11 cellular contexts compared by ENCODE assay signal in the genomic region with DNA sequence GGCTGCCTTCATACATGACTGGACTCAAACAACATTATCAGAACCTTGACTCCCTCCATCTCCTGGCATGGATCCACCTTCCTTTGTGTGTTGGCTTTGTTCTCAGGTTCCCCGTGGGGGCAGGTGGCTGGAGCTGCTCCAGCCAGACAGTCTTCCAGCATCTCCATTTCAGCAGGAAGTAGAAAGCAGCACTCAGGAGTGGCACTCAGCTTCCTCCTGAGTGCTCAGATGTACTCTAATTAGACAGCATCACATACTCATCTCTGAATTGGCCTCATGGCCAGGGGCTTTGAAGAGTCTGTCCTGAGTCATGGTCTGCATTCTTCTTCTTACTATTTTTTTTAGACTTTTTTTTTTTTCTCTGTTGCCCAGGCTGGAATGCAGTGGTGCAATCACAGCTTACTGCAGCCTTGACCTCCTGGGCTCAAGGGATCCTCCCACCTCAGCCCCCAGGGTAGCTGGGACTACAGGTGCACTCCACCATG. TPM values are rescaled to one million over a fixed set of nuclear protein-coding genes. Genes with fewer than 3 reads are reported as not detected.
DNase-seq lines count a peak whose midpoint lies in the region; ATAC-seq, FAIRE-seq and TF ChIP-seq lines count a peak whose summit lies in the region.
"Had no signal": no experiment of that assay in that cellular context is flagged by ENCODE, and none has a peak within 500 bp of the region (broad histone marks: within the 10 kb centered on the region; RNA-seq: fewer than 3 reads in every experiment).

No MANE protein-coding gene starts in this region.

- H3K4me3 ChIP-seq in astrocyte of the spinal cord (ENCODE audit: low read depth, low read length): no peak overlapping the region
- H3K4me3 ChIP-seq: uterus had no signal

- DNase-seq in ELR (ENCODE audit: low read depth): peak; percentile 61
- DNase-seq in NCI-H187 treated with DMSO at 0.1 percent for 48 hours (lab: John Stamatoyannopoulos, UW): peak; percentile 99
- peak; percentile 61 for DNase-seq in astrocyte of the spinal cord (ENCODE audit: low read depth, low spot score)
- DNase-seq in non-pigmented ciliary epithelial cell (ENCODE audit: low read depth): peak; percentile 52
- no peak for DNase-seq in posterior vena cava (ENCODE audit: low spot score)
- no peak for DNase-seq in AML-193 (lab: John Stamatoyannopoulos, UW)
- DNase-seq in H54 (ENCODE audit: insufficient read length, low spot score): no peak
- DNase-seq: NCI-H524 treated with DMSO at 0.1 percent for 48 hours, uterus had no signal

- TF ChIP-seq POLR2A in H54 (IDR thresholded peaks at IDR 0.05; ENCODE audit: low read depth, low read length): no peak

- TF ChIP-seq CTCF in astrocyte of the spinal cord (IDR thresholded peaks at IDR 0.05; ENCODE audit: low read depth, low read length): no peak

- no peak for ATAC-seq in GM21526 (IDR thresholded peaks at IDR 0.05; ENCODE audit: low FRiP score, unreplicated experiment)

- FAIRE-seq in H54 (lab: Jason Lieb, UNC): no peak

- intact Hi-C loops in posterior vena cava (cut with DNase I): no loop called here

- in situ Hi-C loops in astrocyte of the spinal cord (cut with HindIII; ENCODE audit: low sequenced_read_pairs): no loop called here

RNA-seq across cellular contexts. Expression of a gene that starts 27.9 kb away (rescaled TPM):
- not detected for total RNA-seq in posterior vena cava
- total RNA-seq: neural crest cell, uterus had no signal

RNA-seq across cellular contexts. Expression of a gene that starts 45.1 kb away (rescaled TPM):
- total RNA-seq in posterior vena cava: 10 to 100 TPM; 14.9 to 38.3 TPM

Comparison
In these comparisons a context has a peak if more than half of its experiments do, and no peak if none do; other contexts are left out.
1. DNase-seq: peak in ELR (single experiment), NCI-H187 treated with DMSO at 0.1 percent for 48 hours (single experiment), astrocyte of the spinal cord (single experiment) and non-pigmented ciliary epithelial cell (single experiment); none in posterior vena cava (single experiment), AML-193 (0 of 2) and H54 (single experiment).